Comparison of ENCODE assay signal across 14 cellular contexts in genomic region chr6:31354248-31354647, GRCh38. TPM values are rescaled to one million over a fixed set of nuclear protein-coding genes. Genes with fewer than 3 reads are reported as not detected.
DNase-seq lines count a peak whose midpoint lies in the region; ATAC-seq, FAIRE-seq and TF ChIP-seq lines count a peak whose summit lies in the region.
"Had no signal": no experiment of that assay in that cellular context is flagged by ENCODE, and none has a peak within 500 bp of the region (broad histone marks: within the 10 kb centered on the region; RNA-seq: fewer than 3 reads in every experiment).

No MANE protein-coding gene starts in this region.

- H3K36me3 Mint-ChIP-seq in activated CD4-positive, alpha-beta T cell treated with anti-CD3 and anti-CD28 coated beads for 36 hours (ENCODE audit: low read depth): peaks cover 47% of the 10 kb centered on the region
- H3K36me3 Mint-ChIP-seq in astrocyte (ENCODE audit: low read depth, unreplicated experiment): peaks cover 29% of the 10 kb centered on the region

- TF ChIP-seq CTCF in Loucy (conservative IDR thresholded peaks at IDR 0.05; ENCODE audit: low read length) (no peak), astrocyte (IDR thresholded peaks at IDR 0.05; ENCODE audit: insufficient read depth, low read depth, low read length) (no peak), neutrophil (IDR thresholded peaks at IDR 0.05) (no peak)

- no peaks in the 10 kb centered on the region for H3K9me3 ChIP-seq in Loucy (ENCODE audit: insufficient read depth, low read depth, low read length)
- H3K9me3 ChIP-seq in astrocyte (ENCODE audit: insufficient read depth, low read depth, low read length): no peaks in the 10 kb centered on the region
- H3K9me3 ChIP-seq in neutrophil: peaks cover 3% of the 10 kb centered on the region

- no peak for ATAC-seq in activated CD4-positive, alpha-beta T cell treated with anti-CD3 and anti-CD28 coated beads for 36 hours
- ATAC-seq: Panc1 had no signal

- FAIRE-seq in astrocyte (lab: Jason Lieb, UNC): no peak

- POLR2A ChIA-PET in activated CD4-positive, alpha-beta T cell treated with anti-CD3 and anti-CD28 coated beads for 36 hours (lab: Charles Lee): interaction anchor here (0.6 to 1.6 kb wide), 7 partner anchors 8 to 637 kb away, joined by 3 to 12 read pairs (median 3); partner anchors contain the start of gene MDC1

- H3K27ac ChIP-seq in astrocyte (ENCODE audit: low read depth, low read length) (no peak overlapping the region), neutrophil (peak overlapping the region; percentile 90)
- H3K27ac ChIP-seq: epithelial cell of prostate, VCaP had no signal

- no peaks in the 10 kb centered on the region for H3K9me3 Mint-ChIP-seq in activated CD4-positive, alpha-beta T cell treated with anti-CD3 and anti-CD28 coated beads for 36 hours (ENCODE audit: low read depth)
- H3K9me3 Mint-ChIP-seq in astrocyte (ENCODE audit: unreplicated experiment): peaks cover 6% of the 10 kb centered on the region

- H3K4me1 ChIP-seq in Loucy (ENCODE audit: insufficient read depth, low read length, poor library complexity, severe bottlenecking) (peaks cover 38% of the 10 kb centered on the region), astrocyte (ENCODE audit: insufficient read depth, low read length) (peaks cover 3% of the 10 kb centered on the region), neutrophil (ENCODE audit: control insufficient read depth in 1 of 2, insufficient read depth in 1 of 2, low read depth in 1 of 2, low read length in 1 of 2) (peaks cover 40 to 48% of the 10 kb centered on the region in 2 experiments)

- peaks cover 69% of the 10 kb centered on the region for H3K4me1 Mint-ChIP-seq in activated CD4-positive, alpha-beta T cell treated with anti-CD3 and anti-CD28 coated beads for 36 hours
- peaks cover 24% of the 10 kb centered on the region for H3K4me1 Mint-ChIP-seq in astrocyte (ENCODE audit: low read depth, unreplicated experiment)

- peaks cover 33% of the 10 kb centered on the region for H4K20me1 ChIP-seq in Loucy (ENCODE audit: insufficient read depth, low read length, poor library complexity, severe bottlenecking)
- peaks cover 19% of the 10 kb centered on the region for H4K20me1 ChIP-seq in astrocyte (ENCODE audit: insufficient read depth, low read length)

- H3K9ac ChIP-seq in Loucy (ENCODE audit: low read depth, low read length, poor library complexity, severe bottlenecking) (peak overlapping the region; percentile 96), astrocyte (ENCODE audit: low read length) (no peak overlapping the region)

- CTCF ChIA-PET in activated CD4-positive, alpha-beta T cell treated with anti-CD3 and anti-CD28 coated beads for 36 hours (lab: Charles Lee): interaction anchor here (0.6 to 0.8 kb wide), 2 partner anchors 157 to 166 kb away, joined by 3 to 4 read pairs; no protein-coding TSS in a partner anchor

- intact Hi-C loops in activated CD4-positive, alpha-beta T cell treated with anti-CD3 and anti-CD28 coated beads for 36 hours (cut with DNase I, micrococcal nuclease): loop anchor here in 1 of 2 experiments (10.0 kb wide), 1 partner anchor 609 kb away; the partner anchor contains the start of genes FLOT1 and IER3

- H3K36me3 ChIP-seq in Loucy (ENCODE audit: insufficient read depth, low read length) (peaks cover 22% of the 10 kb centered on the region; the same call in 1 of the 2 replicates), astrocyte (ENCODE audit: insufficient read depth, low read length) (no peaks in the 10 kb centered on the region), neutrophil (peaks cover 55% of the 10 kb centered on the region)

- peaks cover 46% of the 10 kb centered on the region for H3K79me2 ChIP-seq in Loucy (ENCODE audit: insufficient read depth, low read length)
- H3K79me2 ChIP-seq in astrocyte (ENCODE audit: insufficient read depth, low read length): no peaks in the 10 kb centered on the region

- H2AFZ ChIP-seq in Loucy (ENCODE audit: low read length) (no peak overlapping the region), astrocyte (ENCODE audit: low read depth, low read length) (no peak overlapping the region)

- DNase-seq in activated CD4-positive, alpha-beta T cell treated with anti-CD3 and anti-CD28 coated beads for 36 hours: no peak
- DNase-seq in activated CD4-positive, alpha-beta T cell treated with anti-CD3 and anti-CD28 coated beads, Interleukin-2, amount 50 U/mL, for 48 hours: no peak
- DNase-seq in astrocyte (ENCODE audit: low read depth) (no peak), NCI-H2029 (lab: John Stamatoyannopoulos, UW) (no peak), kidney tubule cell (ENCODE audit: low spot score) (no peak), NCI-H2107 treated with DMSO at 0.1 percent for 48 hours (lab: John Stamatoyannopoulos, UW; ENCODE audit: unreplicated experiment) (no peak)
- DNase-seq: anterior cingulate cortex, IMR-90, NCI-H2171 had no signal

- H3K9me2 ChIP-seq in Loucy (replicated peaks; ENCODE audit: low read depth, low read length): no peaks in the 10 kb centered on the region

- H3K27me3 Mint-ChIP-seq in activated CD4-positive, alpha-beta T cell treated with anti-CD3 and anti-CD28 coated beads for 36 hours: no peaks in the 10 kb centered on the region
- H3K27me3 Mint-ChIP-seq in astrocyte (ENCODE audit: low read depth, unreplicated experiment): peaks cover 21% of the 10 kb centered on the region

- H3K4me3 Mint-ChIP-seq in activated CD4-positive, alpha-beta T cell treated with anti-CD3 and anti-CD28 coated beads for 36 hours: peak overlapping the region; percentile 98
- H3K4me3 Mint-ChIP-seq in astrocyte (ENCODE audit: unreplicated experiment): peak overlapping the region; percentile 92

- H3K4me3 ChIP-seq in Loucy (ENCODE audit: low read length, poor library complexity, severe bottlenecking) (peak overlapping the region; percentile 87), astrocyte (ENCODE audit: insufficient read depth, low read depth, low read length) (no peak overlapping the region), neutrophil (ENCODE audit: low read depth in 1 of 2, low read length in 1 of 2) (peak overlapping the region; percentile 66 to 83)

- H3F3A ChIP-seq in Loucy (ENCODE audit: low read depth): peaks cover 3% of the 10 kb centered on the region; the same call in 1 of the 2 replicates

- H3K27me3 ChIP-seq in Loucy (ENCODE audit: insufficient read depth, low read length, poor library complexity, severe bottlenecking): peaks cover 6% of the 10 kb centered on the region
- peaks cover 25% of the 10 kb centered on the region for H3K27me3 ChIP-seq in astrocyte (ENCODE audit: insufficient read depth, low read length)
- H3K27me3 ChIP-seq in neutrophil: no peaks in the 10 kb centered on the region

- H3K27ac Mint-ChIP-seq in activated CD4-positive, alpha-beta T cell treated with anti-CD3 and anti-CD28 coated beads for 36 hours: peak overlapping the region; percentile 84
- no peak overlapping the region for H3K27ac Mint-ChIP-seq in astrocyte (ENCODE audit: unreplicated experiment)

- H3K4me2 ChIP-seq in Loucy (ENCODE audit: low read depth, low read length, poor library complexity, severe bottlenecking) (peak overlapping the region; percentile 93), astrocyte (ENCODE audit: low read length) (no peak overlapping the region)

RNA-seq across cellular contexts. Expression of gene HLA-B, which starts 2.7 kb away (rescaled TPM):
- total RNA-seq in activated CD4-positive, alpha-beta T cell treated with anti-CD3 and anti-CD28 coated beads for 36 hours: 1,000 to 10,000 TPM; 2,101 to 2,412 TPM
- total RNA-seq in astrocyte: 1,493 and 2,082 TPM in 2 replicates

RNA-seq across cellular contexts. Expression of gene MICA, which starts 49.1 kb away (rescaled TPM):
- 1 to 10 TPM; 6.3 to 7.1 TPM for total RNA-seq in activated CD4-positive, alpha-beta T cell treated with anti-CD3 and anti-CD28 coated beads for 36 hours
- 70.0 and 70.6 TPM in 2 replicates for total RNA-seq in astrocyte
